In the genomic region with DNA sequence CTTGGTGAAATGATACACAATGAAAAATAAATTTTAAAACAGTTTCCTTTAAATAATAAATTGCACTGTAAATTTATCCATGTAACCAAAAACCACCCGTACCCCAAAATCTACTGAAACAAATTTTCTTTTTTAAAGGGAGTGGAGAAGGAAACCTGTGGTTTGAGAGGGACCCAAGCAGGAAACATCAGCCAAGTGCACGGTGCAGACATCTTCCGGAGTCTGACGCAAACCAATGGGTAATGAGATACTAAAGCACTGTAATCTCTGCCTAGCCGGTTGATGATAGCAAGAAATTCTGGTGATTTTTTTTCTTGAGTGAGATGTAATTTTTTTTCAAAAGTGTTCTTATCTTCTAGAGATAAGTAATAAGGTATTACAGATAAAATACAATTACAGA, we compare ENCODE assay signal across 9 cellular contexts.
A peak's percentile ranks its signal among the peaks of the same experiment; 100 is the strongest.
DNase-seq lines count a peak whose midpoint lies in the region; ATAC-seq and TF ChIP-seq lines count a peak whose summit lies in the region.
"Had no signal": no experiment of that assay in that cellular context is flagged by ENCODE, and none has a peak within 500 bp of the region (broad histone marks: within the 10 kb centered on the region; RNA-seq: fewer than 3 reads in every experiment).

No MANE protein-coding gene starts in this region.

- H3K4me2 ChIP-seq in osteoblast (ENCODE audit: insufficient read depth, low read length) = no peak overlapping the region

- H3K27me3 ChIP-seq in osteoblast (ENCODE audit: insufficient read depth, low read length) = no peaks in the 10 kb centered on the region
- H3K27me3 ChIP-seq: transverse colon had no signal

- H3K4me3 ChIP-seq in osteoblast (ENCODE audit: insufficient read depth, low read length) = no peak overlapping the region
- H3K4me3 ChIP-seq: transverse colon had no signal

- H3K36me3 ChIP-seq in osteoblast (ENCODE audit: insufficient read depth, low read length) = no peaks in the 10 kb centered on the region
- H3K36me3 ChIP-seq: transverse colon had no signal

- H3K27me3 Mint-ChIP-seq in activated CD4-positive, alpha-beta T cell treated with anti-CD3 and anti-CD28 coated beads, Interleukin-2, amount 10 ng/mL, durations not matched to agents 7 days and 5 days = no peaks in the 10 kb centered on the region
- no peaks in the 10 kb centered on the region for H3K27me3 Mint-ChIP-seq in effector memory CD8-positive, alpha-beta T cell
- H3K27me3 Mint-ChIP-seq in stimulated activated naive CD8-positive, alpha-beta T cell treated with anti-CD3 and anti-CD28 coated beads, Interleukin-15, Interleukin-2, amounts not matched to agents 100 ng/mL and 50 ng/mL, for 24 hours = no peaks in the 10 kb centered on the region

- POLR2A ChIA-PET in activated CD4-positive, alpha-beta T cell treated with anti-CD3 and anti-CD28 coated beads, Interleukin-2, amount 10 ng/mL, durations not matched to agents 7 days and 5 days (lab: Charles Lee) = no interaction called here

- no peak overlapping the region for H3K27ac ChIP-seq in osteoblast (ENCODE audit: low read depth, low read length)
- H3K27ac ChIP-seq: transverse colon had no signal

- no peak overlapping the region for H2AFZ ChIP-seq in osteoblast (ENCODE audit: low read length)

- H3K9me3 Mint-ChIP-seq in activated CD4-positive, alpha-beta T cell treated with anti-CD3 and anti-CD28 coated beads, Interleukin-2, amount 10 ng/mL, durations not matched to agents 7 days and 5 days = peaks cover 9% of the 10 kb centered on the region
- no peaks in the 10 kb centered on the region for H3K9me3 Mint-ChIP-seq in effector memory CD8-positive, alpha-beta T cell
- H3K9me3 Mint-ChIP-seq in stimulated activated naive CD8-positive, alpha-beta T cell treated with anti-CD3 and anti-CD28 coated beads, Interleukin-15, Interleukin-2, amounts not matched to agents 100 ng/mL and 50 ng/mL, for 24 hours = peaks cover 3% of the 10 kb centered on the region

- peak; percentile 88 for ATAC-seq in effector memory CD8-positive, alpha-beta T cell (replicated peaks)

- no peaks in the 10 kb centered on the region for H3K9me3 ChIP-seq in osteoblast (ENCODE audit: low read depth, low read length)
- H3K9me3 ChIP-seq: transverse colon had no signal

- H3K4me3 Mint-ChIP-seq in activated CD4-positive, alpha-beta T cell treated with anti-CD3 and anti-CD28 coated beads, Interleukin-2, amount 10 ng/mL, durations not matched to agents 7 days and 5 days = peak overlapping the region; percentile 56
- peak overlapping the region; percentile 77 to 78 for H3K4me3 Mint-ChIP-seq in effector memory CD8-positive, alpha-beta T cell
- H3K4me3 Mint-ChIP-seq in stimulated activated naive CD8-positive, alpha-beta T cell treated with anti-CD3 and anti-CD28 coated beads, Interleukin-15, Interleukin-2, amounts not matched to agents 100 ng/mL and 50 ng/mL, for 24 hours = peak overlapping the region; percentile 39

- no peaks in the 10 kb centered on the region for H4K20me1 ChIP-seq in osteoblast (ENCODE audit: insufficient read depth, low read length)

- peak overlapping the region; percentile 92 for H3K27ac Mint-ChIP-seq in activated CD4-positive, alpha-beta T cell treated with anti-CD3 and anti-CD28 coated beads, Interleukin-2, amount 10 ng/mL, durations not matched to agents 7 days and 5 days
- peak overlapping the region; percentile 90 for H3K27ac Mint-ChIP-seq in effector memory CD8-positive, alpha-beta T cell
- peak overlapping the region; percentile 79 for H3K27ac Mint-ChIP-seq in stimulated activated naive CD8-positive, alpha-beta T cell treated with anti-CD3 and anti-CD28 coated beads, Interleukin-15, Interleukin-2, amounts not matched to agents 100 ng/mL and 50 ng/mL, for 24 hours

- peak; percentile 29 for DNase-seq in activated CD8-positive, alpha-beta memory T cell treated with anti-CD3 and anti-CD28 coated beads, Interleukin-2, amount 50 U/mL, for 4 hours
- no peak for DNase-seq in activated CD8-positive, alpha-beta memory T cell treated with anti-CD3 and anti-CD28 coated beads, Interleukin-2, amount 50 U/mL, for 48 hours
- DNase-seq in activated CD4-positive, alpha-beta T cell treated with anti-CD3 and anti-CD28 coated beads, Interleukin-2, amount 10 ng/mL, durations not matched to agents 7 days and 5 days = peak; percentile 73
- DNase-seq in effector memory CD8-positive, alpha-beta T cell = peak; percentile 8 to 18 (median 9)
- DNase-seq in NCI-H69 (lab: John Stamatoyannopoulos, UW) (no peak), osteoblast (ENCODE audit: insufficient read length, low spot score, missing footprints) (no peak), NCI-H1436 (lab: John Stamatoyannopoulos, UW) (no peak)
- DNase-seq: transverse colon had no signal

- no peaks in the 10 kb centered on the region for H3K79me2 ChIP-seq in osteoblast (ENCODE audit: insufficient read depth, low read length)

- CTCF ChIA-PET in activated CD4-positive, alpha-beta T cell treated with anti-CD3 and anti-CD28 coated beads, Interleukin-2, amount 10 ng/mL, durations not matched to agents 7 days and 5 days (lab: Charles Lee) = interaction anchor here (1.7 kb wide), 1 partner anchor 218 kb away, joined by 5 read pairs; no protein-coding TSS in a partner anchor

- no peaks in the 10 kb centered on the region for H3K4me1 ChIP-seq in osteoblast (ENCODE audit: insufficient read depth, low read length)

- TF ChIP-seq CTCF in osteoblast (IDR thresholded peaks at IDR 0.05; ENCODE audit: extremely low read depth, low read depth, low read length) = no peak

- H3K4me1 Mint-ChIP-seq in activated CD4-positive, alpha-beta T cell treated with anti-CD3 and anti-CD28 coated beads, Interleukin-2, amount 10 ng/mL, durations not matched to agents 7 days and 5 days = peaks cover 56% of the 10 kb centered on the region
- peaks cover 10 to 21% of the 10 kb centered on the region in 2 donors for H3K4me1 Mint-ChIP-seq in effector memory CD8-positive, alpha-beta T cell (ENCODE audit: low read depth in 2 of 2)
- peaks cover 49% of the 10 kb centered on the region for H3K4me1 Mint-ChIP-seq in stimulated activated naive CD8-positive, alpha-beta T cell treated with anti-CD3 and anti-CD28 coated beads, Interleukin-15, Interleukin-2, amounts not matched to agents 100 ng/mL and 50 ng/mL, for 24 hours (ENCODE audit: low read depth)

- peaks cover 23% of the 10 kb centered on the region for H3K36me3 Mint-ChIP-seq in activated CD4-positive, alpha-beta T cell treated with anti-CD3 and anti-CD28 coated beads, Interleukin-2, amount 10 ng/mL, durations not matched to agents 7 days and 5 days (ENCODE audit: low read depth)
- H3K36me3 Mint-ChIP-seq in effector memory CD8-positive, alpha-beta T cell (ENCODE audit: insufficient read depth) = peaks cover 7% of the 10 kb centered on the region
- peaks cover 47% of the 10 kb centered on the region for H3K36me3 Mint-ChIP-seq in stimulated activated naive CD8-positive, alpha-beta T cell treated with anti-CD3 and anti-CD28 coated beads, Interleukin-15, Interleukin-2, amounts not matched to agents 100 ng/mL and 50 ng/mL, for 24 hours (ENCODE audit: low read depth)

Comparison
In these comparisons a context has a peak if more than half of its experiments do, and no peak if none do; other contexts are left out.
1. DNase-seq: peak in activated CD8-positive, alpha-beta memory T cell treated with anti-CD3 and anti-CD28 coated beads, Interleukin-2, amount 50 U/mL, for 4 hours (single experiment), activated CD4-positive, alpha-beta T cell treated with anti-CD3 and anti-CD28 coated beads, Interleukin-2, amount 10 ng/mL, durations not matched to agents 7 days and 5 days (single experiment) and effector memory CD8-positive, alpha-beta T cell (3 of 3); none in activated CD8-positive, alpha-beta memory T cell treated with anti-CD3 and anti-CD28 coated beads, Interleukin-2, amount 50 U/mL, for 48 hours (single experiment), NCI-H69 (single experiment), osteoblast (single experiment) and NCI-H1436 (single experiment).
2. Peak in every context shown above with its lines, with median percentiles within 50 percentile points of each other: H3K27ac Mint-ChIP-seq and H3K4me3 Mint-ChIP-seq.